16 cellular contexts compared by ENCODE assay signal in genomic region chr2:223219872-223220621, GRCh38.
"Had no signal": no experiment of that assay in that cellular context is flagged by ENCODE, and none has a peak within 500 bp of the region (broad histone marks: within the 10 kb centered on the region; RNA-seq: fewer than 3 reads in every experiment).

No MANE protein-coding gene starts in this region.

- H3K4me3 Mint-ChIP-seq: naive thymus-derived CD4-positive, alpha-beta T cell; nephron progenitor cell had no signal

- H3K4me3 ChIP-seq: esophagus squamous epithelium, right atrium auricular region, stomach, thoracic aorta, transverse colon had no signal

- H3K9me3 Mint-ChIP-seq: nephron progenitor cell had no signal

- H3K27me3 ChIP-seq: esophagus squamous epithelium, right atrium auricular region, stomach, transverse colon had no signal

- H3K4me1 ChIP-seq: esophagus squamous epithelium, right atrium auricular region, transverse colon had no signal

- H3K4me1 Mint-ChIP-seq: naive thymus-derived CD4-positive, alpha-beta T cell had no signal

- H3K27ac Mint-ChIP-seq: naive thymus-derived CD4-positive, alpha-beta T cell; nephron progenitor cell had no signal

- FAIRE-seq: small intestine had no signal

- H3K36me3 ChIP-seq: esophagus squamous epithelium, right atrium auricular region, stomach, thoracic aorta, transverse colon had no signal

- H3K9me3 ChIP-seq: esophagus squamous epithelium, right atrium auricular region, stomach, thoracic aorta, transverse colon had no signal

- H3K36me3 Mint-ChIP-seq: naive thymus-derived CD4-positive, alpha-beta T cell had no signal

- H3K27me3 Mint-ChIP-seq: naive thymus-derived CD4-positive, alpha-beta T cell had no signal

- DNase-seq: effector memory CD4-positive, alpha-beta T cell; esophagus squamous epithelium; foreskin keratinocyte; kidney glomerular epithelial cell; mammary epithelial cell; naive thymus-derived CD4-positive, alpha-beta T cell; nephron progenitor cell; stimulated activated CD4-positive, alpha-beta T cell treated with anti-CD3 and anti-CD28 coated beads, Interleukin-12 subunit alpha, Interleukin-12 subunit beta, amount 100 ng/mL, for 4 hours; stimulated activated naive CD4-positive, alpha-beta T cell; stomach; substantia nigra; transverse colon had no signal

- H3K27ac ChIP-seq: esophagus squamous epithelium, foreskin keratinocyte, right atrium auricular region, stomach, thoracic aorta, transverse colon had no signal

- ATAC-seq: foreskin keratinocyte; left lobe of liver; naive thymus-derived CD4-positive, alpha-beta T cell had no signal
